In genomic region chr1:98046031-98046641, GRCh38 we compare ENCODE assay signal across 8 cellular contexts.
DNase-seq lines count a peak whose midpoint lies in the region; ATAC-seq, FAIRE-seq and TF ChIP-seq lines count a peak whose summit lies in the region.

No MANE protein-coding gene starts in this region.

- H3K9me3 Mint-ChIP-seq in activated CD4-positive, alpha-beta memory T cell treated with anti-CD3 and anti-CD28 coated beads, Interleukin-2, amount 10 ng/mL, durations not matched to agents 7 days and 5 days, result no peaks in the 10 kb centered on the region

- H3K27ac Mint-ChIP-seq in activated CD4-positive, alpha-beta memory T cell treated with anti-CD3 and anti-CD28 coated beads, Interleukin-2, amount 10 ng/mL, durations not matched to agents 7 days and 5 days, result no peak overlapping the region

- intact Hi-C loops in Right ventricle myocardium inferior (cut with DNase I), result no loop called here
- intact Hi-C loops in left cardiac atrium (cut with DNase I), result no loop called here

- H3K36me3 Mint-ChIP-seq in activated CD4-positive, alpha-beta memory T cell treated with anti-CD3 and anti-CD28 coated beads, Interleukin-2, amount 10 ng/mL, durations not matched to agents 7 days and 5 days (ENCODE audit: low read depth), result no peaks in the 10 kb centered on the region

- H3K36me3 ChIP-seq in rectal smooth muscle tissue (ENCODE audit: control insufficient read depth, insufficient read depth, low read length), result no peaks in the 10 kb centered on the region

- ATAC-seq in Right ventricle myocardium inferior (no peak), left cardiac atrium (no peak)

- peaks cover 37% of the 10 kb centered on the region for H3K4me1 Mint-ChIP-seq in activated CD4-positive, alpha-beta memory T cell treated with anti-CD3 and anti-CD28 coated beads, Interleukin-2, amount 10 ng/mL, durations not matched to agents 7 days and 5 days

- H3K27me3 Mint-ChIP-seq in activated CD4-positive, alpha-beta memory T cell treated with anti-CD3 and anti-CD28 coated beads, Interleukin-2, amount 10 ng/mL, durations not matched to agents 7 days and 5 days, result peaks cover 69% of the 10 kb centered on the region

- CTCF ChIA-PET in activated CD4-positive, alpha-beta memory T cell treated with anti-CD3 and anti-CD28 coated beads, Interleukin-2, amount 10 ng/mL, durations not matched to agents 7 days and 5 days (lab: Charles Lee), result interaction anchor here (0.8 kb wide), 1 partner anchor 183 kb away, joined by 3 read pairs; no protein-coding TSS in a partner anchor

- peaks cover 13% of the 10 kb centered on the region for H3K27me3 ChIP-seq in rectal smooth muscle tissue (ENCODE audit: control insufficient read depth, insufficient read depth, low read length)

- POLR2A ChIA-PET in activated CD4-positive, alpha-beta memory T cell treated with anti-CD3 and anti-CD28 coated beads, Interleukin-2, amount 10 ng/mL, durations not matched to agents 7 days and 5 days (lab: Charles Lee), result interaction anchor here (2.7 kb wide), 1 partner anchor 126 kb away, joined by 24 read pairs; the partner anchor contains the start of gene DPYD

- FAIRE-seq in frontal cortex (lab: Jason Lieb, UNC), result no peak

- H3K4me3 Mint-ChIP-seq in activated CD4-positive, alpha-beta memory T cell treated with anti-CD3 and anti-CD28 coated beads, Interleukin-2, amount 10 ng/mL, durations not matched to agents 7 days and 5 days, result peak overlapping the region; percentile 68

- DNase-seq in Right ventricle myocardium inferior (ENCODE audit: missing footprints), result peak; percentile 42
- DNase-seq in left cardiac atrium, result no peak
- DNase-seq in activated CD4-positive, alpha-beta memory T cell treated with anti-CD3 and anti-CD28 coated beads, Interleukin-2, amount 10 ng/mL, durations not matched to agents 7 days and 5 days, result peak; percentile 29
- peak; percentile 39 for DNase-seq in fibroblast of villous mesenchyme (ENCODE audit: low read depth)
- DNase-seq in stimulated activated naive CD4-positive, alpha-beta T cell treated with Interleukin-2 at 50 U/mL for 16 hours (lab: John Stamatoyannopoulos, UW), result no peak
- DNase-seq in epidermal melanocyte (ENCODE audit: insufficient read length, low spot score), result no peak
- no peak for DNase-seq in frontal cortex (ENCODE audit: low spot score in 2 of 2)

- H3K4me3 ChIP-seq in fibroblast of villous mesenchyme (ENCODE audit: low read depth, low read length) (peak overlapping the region; percentile 66), rectal smooth muscle tissue (ENCODE audit: low read length) (peak overlapping the region; percentile 53)

- no peak for TF ChIP-seq CTCF in fibroblast of villous mesenchyme (IDR thresholded peaks at IDR 0.05; ENCODE audit: insufficient read depth, low read depth, low read length)

- H3K4me1 ChIP-seq in rectal smooth muscle tissue (ENCODE audit: control insufficient read depth, insufficient read depth, low read length), result peaks cover 3% of the 10 kb centered on the region

- no peak overlapping the region for H3K9ac ChIP-seq in rectal smooth muscle tissue (ENCODE audit: low read length)

- H3K27ac ChIP-seq in rectal smooth muscle tissue (ENCODE audit: low read depth, low read length), result no peak overlapping the region

Comparison
In these comparisons a context has a peak if more than half of its experiments do, and no peak if none do; other contexts are left out.
1. DNase-seq: peak in Right ventricle myocardium inferior (single experiment), activated CD4-positive, alpha-beta memory T cell treated with anti-CD3 and anti-CD28 coated beads, Interleukin-2, amount 10 ng/mL, durations not matched to agents 7 days and 5 days (single experiment) and fibroblast of villous mesenchyme (single experiment); none in left cardiac atrium (single experiment), stimulated activated naive CD4-positive, alpha-beta T cell treated with Interleukin-2 at 50 U/mL for 16 hours (single experiment), epidermal melanocyte (single experiment) and frontal cortex (0 of 2).